ENCODE assay signal across 2 cellular contexts in the genomic region with DNA sequence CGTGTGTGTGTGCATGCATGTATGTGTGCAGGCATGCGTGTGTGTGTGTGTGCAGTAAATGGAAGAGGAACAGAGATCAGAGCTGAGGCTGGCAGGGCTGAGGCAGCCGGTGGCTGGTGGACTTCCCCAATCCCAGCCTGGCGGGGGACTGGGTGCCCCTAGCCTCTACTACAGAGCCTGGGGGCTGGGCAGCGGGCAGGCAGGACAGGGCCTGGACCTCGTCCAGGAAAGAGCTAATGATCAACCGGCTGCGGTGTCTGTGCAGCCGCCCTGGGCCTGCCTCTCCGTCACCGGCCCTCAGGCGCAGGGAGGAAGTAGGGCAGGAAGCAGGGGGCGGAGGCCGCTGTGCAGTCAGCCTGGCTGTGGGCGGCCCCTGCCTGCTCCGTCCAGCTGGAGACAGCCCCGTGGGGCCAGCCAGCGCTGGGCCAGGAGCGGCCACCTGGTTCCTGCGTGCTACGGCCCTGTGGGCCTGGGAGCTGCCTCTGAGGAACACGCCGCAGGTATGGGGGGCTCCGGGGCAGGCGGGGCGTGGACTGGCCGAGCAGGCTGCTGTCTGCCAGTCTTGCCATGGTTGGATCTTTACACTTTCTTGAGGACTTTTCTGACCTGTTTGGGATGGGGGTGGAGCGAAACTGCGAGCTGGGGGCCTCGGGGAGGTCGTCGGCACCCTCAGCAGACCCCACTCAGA.
TF ChIP-seq lines count a peak whose summit lies in the region.

A gene (plus strand): TSS at position 385 of the 688 bp plus-strand sequence. CDS start 5,905 bp downstream, outside the sequence.

TF ChIP-seq in IMR-90, 13 proteins besides CTCF, POLR2A, EP300 and RAD21:
- TF ChIP-seq MAFK (IDR thresholded peaks at IDR 0.05; ENCODE audit: low read depth, low read length): no peak
- no peak for TF ChIP-seq CEBPB (IDR thresholded peaks at IDR 0.05; ENCODE audit: low read depth, low read length)
- peak; percentile 54; the same call in 1 of the 2 replicates for TF ChIP-seq MAZ (IDR thresholded peaks at IDR 0.05; ENCODE audit: borderline replicate concordance, low read depth, low read length)
- TF ChIP-seq, protein P1, sequence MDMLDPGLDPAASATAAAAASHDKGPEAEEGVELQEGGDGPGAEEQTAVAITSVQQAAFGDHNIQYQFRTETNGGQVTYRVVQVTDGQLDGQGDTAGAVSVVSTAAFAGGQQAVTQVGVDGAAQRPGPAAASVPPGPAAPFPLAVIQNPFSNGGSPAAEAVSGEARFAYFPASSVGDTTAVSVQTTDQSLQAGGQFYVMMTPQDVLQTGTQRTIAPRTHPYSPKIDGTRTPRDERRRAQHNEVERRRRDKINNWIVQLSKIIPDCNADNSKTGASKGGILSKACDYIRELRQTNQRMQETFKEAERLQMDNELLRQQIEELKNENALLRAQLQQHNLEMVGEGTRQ (IDR thresholded peaks at IDR 0.05; ENCODE audit: low read depth, low read length): peak; percentile 29; the same call in 1 of the 2 replicates
- no peak for TF ChIP-seq SMC3 (IDR thresholded peaks at IDR 0.05; ENCODE audit: low read depth, low read length)
- TF ChIP-seq MXI1 (IDR thresholded peaks at IDR 0.05; ENCODE audit: borderline replicate concordance, low read depth, low read length): peak; percentile 63; the same call in 1 of the 2 replicates
- no peak for TF ChIP-seq FOS (IDR thresholded peaks at IDR 0.05; ENCODE audit: low read depth, low read length)
- no peak for TF ChIP-seq RCOR1 (IDR thresholded peaks at IDR 0.05; ENCODE audit: insufficient replicate concordance, low read length)
- TF ChIP-seq, protein P2, sequence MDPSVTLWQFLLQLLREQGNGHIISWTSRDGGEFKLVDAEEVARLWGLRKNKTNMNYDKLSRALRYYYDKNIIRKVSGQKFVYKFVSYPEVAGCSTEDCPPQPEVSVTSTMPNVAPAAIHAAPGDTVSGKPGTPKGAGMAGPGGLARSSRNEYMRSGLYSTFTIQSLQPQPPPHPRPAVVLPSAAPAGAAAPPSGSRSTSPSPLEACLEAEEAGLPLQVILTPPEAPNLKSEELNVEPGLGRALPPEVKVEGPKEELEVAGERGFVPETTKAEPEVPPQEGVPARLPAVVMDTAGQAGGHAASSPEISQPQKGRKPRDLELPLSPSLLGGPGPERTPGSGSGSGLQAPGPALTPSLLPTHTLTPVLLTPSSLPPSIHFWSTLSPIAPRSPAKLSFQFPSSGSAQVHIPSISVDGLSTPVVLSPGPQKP (IDR thresholded peaks at IDR 0.05; ENCODE audit: borderline replicate concordance, low read depth, low read length): no peak

TF ChIP-seq in GM12878, 131 proteins besides CTCF, POLR2A, EP300 and RAD21 (continues in another document):
- TF ChIP-seq MEF2B (IDR thresholded peaks at IDR 0.05; ENCODE audit: partially characterized antibody, poor library complexity, severe bottlenecking) (peak; percentile 39), EED (IDR thresholded peaks at IDR 0.05; ENCODE audit: low read depth) (peak; percentile 38; the same call in 1 of the 2 replicates), ZNF274 (IDR thresholded peaks at IDR 0.05; ENCODE audit: insufficient read depth, insufficient read length) (no peak), SIN3A (IDR thresholded peaks at IDR 0.05; ENCODE audit: low read depth, low read length) (peak; percentile 81; the same call in 1 of the 2 replicates), TARDBP (IDR thresholded peaks at IDR 0.05; ENCODE audit: borderline replicate concordance) (no peak), SP1 (IDR thresholded peaks at IDR 0.05; ENCODE audit: low read depth, low read length) (peak; percentile 60), IKZF1 (conservative IDR thresholded peaks at IDR 0.05) (peak; percentile 96), CHD4 (IDR thresholded peaks at IDR 0.05) (no peak), FOXK2 (IDR thresholded peaks at IDR 0.05) (no peak), YBX1 (IDR thresholded peaks at IDR 0.05) (no peak), TCF3 (IDR thresholded peaks at IDR 0.05; ENCODE audit: borderline replicate concordance, insufficient read depth, low read depth, low read length) (peak; percentile 95), RFX5 (IDR thresholded peaks at IDR 0.05; ENCODE audit: low read depth, low read length) (peak; percentile 7; the same call in 1 of the 2 replicates), RUNX3 (IDR thresholded peaks at IDR 0.05; ENCODE audit: low read length) (no peak), SMAD1 (IDR thresholded peaks at IDR 0.05; ENCODE audit: low read depth, partially characterized antibody) (no peak), NFIC (IDR thresholded peaks at IDR 0.05; ENCODE audit: low read depth, low read length) (no peak), LARP7 (IDR thresholded peaks at IDR 0.05) (no peak), EZH2 (IDR thresholded peaks at IDR 0.05; ENCODE audit: borderline replicate concordance, control insufficient read depth, low read depth, low read length) (no peak), CREB1 (IDR thresholded peaks at IDR 0.05; ENCODE audit: low read depth) (no peak), EGR1 (IDR thresholded peaks at IDR 0.05; ENCODE audit: borderline replicate concordance in 1 of 2, low read depth in 2 of 2, low read length in 2 of 2) (peak in 1 of 2 experiments; percentile 90; a peak in 2 of 3 replicates), SRF (IDR thresholded peaks at IDR 0.05; ENCODE audit: low read depth in 2 of 2, low read length in 2 of 2) (0 out of 4 replicates have a peak, but pooled peaks of 1 of the 2 experiments have one; percentile 6), ATF7 (IDR thresholded peaks at IDR 0.05; ENCODE audit: low read depth) (peak; percentile 33; the same call in 1 of the 2 replicates), ZNF217 (IDR thresholded peaks at IDR 0.05) (no peak), CHD2 (IDR thresholded peaks at IDR 0.05; ENCODE audit: borderline replicate concordance, low read depth, low read length) (peak; percentile 86), FOS (IDR thresholded peaks at IDR 0.05; ENCODE audit: borderline replicate concordance, extremely low read depth, insufficient read length) (no peak), ZNF24 (IDR thresholded peaks at IDR 0.05) (0 out of 2 replicates have a peak, but pooled peaks have one; percentile 43), KDM1A (IDR thresholded peaks at IDR 0.05; ENCODE audit: borderline replicate concordance) (no peak), RCOR1 (conservative IDR thresholded peaks at IDR 0.05; ENCODE audit: low read depth, low read length) (0 out of 2 replicates have a peak, but pooled peaks have one; percentile 85), GATAD2B (conservative IDR thresholded peaks at IDR 0.05; ENCODE audit: low read depth) (peak; percentile 92), BRCA1 (IDR thresholded peaks at IDR 0.05; ENCODE audit: low read depth, low read length) (no peak), RBBP5 (conservative IDR thresholded peaks at IDR 0.05) (no peak), NRF1 (conservative IDR thresholded peaks at IDR 0.05; ENCODE audit: low read depth, low read length) (no peak)
- TF ChIP-seq, protein P3, sequence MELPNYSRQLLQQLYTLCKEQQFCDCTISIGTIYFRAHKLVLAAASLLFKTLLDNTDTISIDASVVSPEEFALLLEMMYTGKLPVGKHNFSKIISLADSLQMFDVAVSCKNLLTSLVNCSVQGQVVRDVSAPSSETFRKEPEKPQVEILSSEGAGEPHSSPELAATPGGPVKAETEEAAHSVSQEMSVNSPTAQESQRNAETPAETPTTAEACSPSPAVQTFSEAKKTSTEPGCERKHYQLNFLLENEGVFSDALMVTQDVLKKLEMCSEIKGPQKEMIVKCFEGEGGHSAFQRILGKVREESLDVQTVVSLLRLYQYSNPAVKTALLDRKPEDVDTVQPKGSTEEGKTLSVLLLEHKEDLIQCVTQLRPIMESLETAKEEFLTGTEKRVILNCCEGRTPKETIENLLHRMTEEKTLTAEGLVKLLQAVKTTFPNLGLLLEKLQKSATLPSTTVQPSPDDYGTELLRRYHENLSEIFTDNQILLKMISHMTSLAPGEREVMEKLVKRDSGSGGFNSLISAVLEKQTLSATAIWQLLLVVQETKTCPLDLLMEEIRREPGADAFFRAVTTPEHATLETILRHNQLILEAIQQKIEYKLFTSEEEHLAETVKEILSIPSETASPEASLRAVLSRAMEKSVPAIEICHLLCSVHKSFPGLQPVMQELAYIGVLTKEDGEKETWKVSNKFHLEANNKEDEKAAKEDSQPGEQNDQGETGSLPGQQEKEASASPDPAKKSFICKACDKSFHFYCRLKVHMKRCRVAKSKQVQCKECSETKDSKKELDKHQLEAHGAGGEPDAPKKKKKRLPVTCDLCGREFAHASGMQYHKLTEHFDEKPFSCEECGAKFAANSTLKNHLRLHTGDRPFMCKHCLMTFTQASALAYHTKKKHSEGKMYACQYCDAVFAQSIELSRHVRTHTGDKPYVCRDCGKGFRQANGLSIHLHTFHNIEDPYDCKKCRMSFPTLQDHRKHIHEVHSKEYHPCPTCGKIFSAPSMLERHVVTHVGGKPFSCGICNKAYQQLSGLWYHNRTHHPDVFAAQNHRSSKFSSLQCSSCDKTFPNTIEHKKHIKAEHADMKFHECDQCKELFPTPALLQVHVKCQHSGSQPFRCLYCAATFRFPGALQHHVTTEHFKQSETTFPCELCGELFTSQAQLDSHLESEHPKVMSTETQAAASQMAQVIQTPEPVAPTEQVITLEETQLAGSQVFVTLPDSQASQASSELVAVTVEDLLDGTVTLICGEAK (IDR thresholded peaks at IDR 0.05; ENCODE audit: borderline replicate concordance): no peak
- TF ChIP-seq, protein P4, sequence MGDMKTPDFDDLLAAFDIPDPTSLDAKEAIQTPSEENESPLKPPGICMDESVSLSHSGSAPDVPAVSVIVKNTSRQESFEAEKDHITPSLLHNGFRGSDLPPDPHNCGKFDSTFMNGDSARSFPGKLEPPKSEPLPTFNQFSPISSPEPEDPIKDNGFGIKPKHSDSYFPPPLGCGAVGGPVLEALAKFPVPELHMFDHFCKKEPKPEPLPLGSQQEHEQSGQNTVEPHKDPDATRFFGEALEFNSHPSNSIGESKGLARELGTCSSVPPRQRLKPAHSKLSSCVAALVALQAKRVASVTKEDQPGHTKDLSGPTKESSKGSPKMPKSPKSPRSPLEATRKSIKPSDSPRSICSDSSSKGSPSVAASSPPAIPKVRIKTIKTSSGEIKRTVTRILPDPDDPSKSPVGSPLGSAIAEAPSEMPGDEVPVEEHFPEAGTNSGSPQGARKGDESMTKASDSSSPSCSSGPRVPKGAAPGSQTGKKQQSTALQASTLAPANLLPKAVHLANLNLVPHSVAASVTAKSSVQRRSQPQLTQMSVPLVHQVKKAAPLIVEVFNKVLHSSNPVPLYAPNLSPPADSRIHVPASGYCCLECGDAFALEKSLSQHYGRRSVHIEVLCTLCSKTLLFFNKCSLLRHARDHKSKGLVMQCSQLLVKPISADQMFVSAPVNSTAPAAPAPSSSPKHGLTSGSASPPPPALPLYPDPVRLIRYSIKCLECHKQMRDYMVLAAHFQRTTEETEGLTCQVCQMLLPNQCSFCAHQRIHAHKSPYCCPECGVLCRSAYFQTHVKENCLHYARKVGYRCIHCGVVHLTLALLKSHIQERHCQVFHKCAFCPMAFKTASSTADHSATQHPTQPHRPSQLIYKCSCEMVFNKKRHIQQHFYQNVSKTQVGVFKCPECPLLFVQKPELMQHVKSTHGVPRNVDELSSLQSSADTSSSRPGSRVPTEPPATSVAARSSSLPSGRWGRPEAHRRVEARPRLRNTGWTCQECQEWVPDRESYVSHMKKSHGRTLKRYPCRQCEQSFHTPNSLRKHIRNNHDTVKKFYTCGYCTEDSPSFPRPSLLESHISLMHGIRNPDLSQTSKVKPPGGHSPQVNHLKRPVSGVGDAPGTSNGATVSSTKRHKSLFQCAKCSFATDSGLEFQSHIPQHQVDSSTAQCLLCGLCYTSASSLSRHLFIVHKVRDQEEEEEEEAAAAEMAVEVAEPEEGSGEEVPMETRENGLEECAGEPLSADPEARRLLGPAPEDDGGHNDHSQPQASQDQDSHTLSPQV (IDR thresholded peaks at IDR 0.05): no peak; the same call in 1 of the 2 replicates
- TF ChIP-seq, protein P5, sequence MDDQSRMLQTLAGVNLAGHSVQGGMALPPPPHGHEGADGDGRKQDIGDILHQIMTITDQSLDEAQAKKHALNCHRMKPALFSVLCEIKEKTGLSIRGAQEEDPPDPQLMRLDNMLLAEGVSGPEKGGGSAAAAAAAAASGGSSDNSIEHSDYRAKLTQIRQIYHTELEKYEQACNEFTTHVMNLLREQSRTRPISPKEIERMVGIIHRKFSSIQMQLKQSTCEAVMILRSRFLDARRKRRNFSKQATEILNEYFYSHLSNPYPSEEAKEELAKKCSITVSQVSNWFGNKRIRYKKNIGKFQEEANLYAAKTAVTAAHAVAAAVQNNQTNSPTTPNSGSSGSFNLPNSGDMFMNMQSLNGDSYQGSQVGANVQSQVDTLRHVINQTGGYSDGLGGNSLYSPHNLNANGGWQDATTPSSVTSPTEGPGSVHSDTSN (IDR thresholded peaks at IDR 0.05; ENCODE audit: insufficient replicate concordance, low read depth, low read length): no peak
- TF ChIP-seq, protein P6, sequence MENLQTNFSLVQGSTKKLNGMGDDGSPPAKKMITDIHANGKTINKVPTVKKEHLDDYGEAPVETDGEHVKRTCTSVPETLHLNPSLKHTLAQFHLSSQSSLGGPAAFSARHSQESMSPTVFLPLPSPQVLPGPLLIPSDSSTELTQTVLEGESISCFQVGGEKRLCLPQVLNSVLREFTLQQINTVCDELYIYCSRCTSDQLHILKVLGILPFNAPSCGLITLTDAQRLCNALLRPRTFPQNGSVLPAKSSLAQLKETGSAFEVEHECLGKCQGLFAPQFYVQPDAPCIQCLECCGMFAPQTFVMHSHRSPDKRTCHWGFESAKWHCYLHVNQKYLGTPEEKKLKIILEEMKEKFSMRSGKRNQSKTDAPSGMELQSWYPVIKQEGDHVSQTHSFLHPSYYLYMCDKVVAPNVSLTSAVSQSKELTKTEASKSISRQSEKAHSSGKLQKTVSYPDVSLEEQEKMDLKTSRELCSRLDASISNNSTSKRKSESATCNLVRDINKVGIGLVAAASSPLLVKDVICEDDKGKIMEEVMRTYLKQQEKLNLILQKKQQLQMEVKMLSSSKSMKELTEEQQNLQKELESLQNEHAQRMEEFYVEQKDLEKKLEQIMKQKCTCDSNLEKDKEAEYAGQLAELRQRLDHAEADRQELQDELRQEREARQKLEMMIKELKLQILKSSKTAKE (IDR thresholded peaks at IDR 0.05; ENCODE audit: low read depth, poor library complexity, severe bottlenecking): peak; percentile 48
- TF ChIP-seq, protein P7, sequence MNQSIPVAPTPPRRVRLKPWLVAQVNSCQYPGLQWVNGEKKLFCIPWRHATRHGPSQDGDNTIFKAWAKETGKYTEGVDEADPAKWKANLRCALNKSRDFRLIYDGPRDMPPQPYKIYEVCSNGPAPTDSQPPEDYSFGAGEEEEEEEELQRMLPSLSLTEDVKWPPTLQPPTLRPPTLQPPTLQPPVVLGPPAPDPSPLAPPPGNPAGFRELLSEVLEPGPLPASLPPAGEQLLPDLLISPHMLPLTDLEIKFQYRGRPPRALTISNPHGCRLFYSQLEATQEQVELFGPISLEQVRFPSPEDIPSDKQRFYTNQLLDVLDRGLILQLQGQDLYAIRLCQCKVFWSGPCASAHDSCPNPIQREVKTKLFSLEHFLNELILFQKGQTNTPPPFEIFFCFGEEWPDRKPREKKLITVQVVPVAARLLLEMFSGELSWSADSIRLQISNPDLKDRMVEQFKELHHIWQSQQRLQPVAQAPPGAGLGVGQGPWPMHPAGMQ (IDR thresholded peaks at IDR 0.05; ENCODE audit: borderline replicate concordance): no peak
- TF ChIP-seq, protein P8, sequence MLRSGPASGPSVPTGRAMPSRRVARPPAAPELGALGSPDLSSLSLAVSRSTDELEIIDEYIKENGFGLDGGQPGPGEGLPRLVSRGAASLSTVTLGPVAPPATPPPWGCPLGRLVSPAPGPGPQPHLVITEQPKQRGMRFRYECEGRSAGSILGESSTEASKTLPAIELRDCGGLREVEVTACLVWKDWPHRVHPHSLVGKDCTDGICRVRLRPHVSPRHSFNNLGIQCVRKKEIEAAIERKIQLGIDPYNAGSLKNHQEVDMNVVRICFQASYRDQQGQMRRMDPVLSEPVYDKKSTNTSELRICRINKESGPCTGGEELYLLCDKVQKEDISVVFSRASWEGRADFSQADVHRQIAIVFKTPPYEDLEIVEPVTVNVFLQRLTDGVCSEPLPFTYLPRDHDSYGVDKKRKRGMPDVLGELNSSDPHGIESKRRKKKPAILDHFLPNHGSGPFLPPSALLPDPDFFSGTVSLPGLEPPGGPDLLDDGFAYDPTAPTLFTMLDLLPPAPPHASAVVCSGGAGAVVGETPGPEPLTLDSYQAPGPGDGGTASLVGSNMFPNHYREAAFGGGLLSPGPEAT (IDR thresholded peaks at IDR 0.05; ENCODE audit: low read depth): peak; percentile 84
